Comparison of ENCODE assay signal across 22 cellular contexts in genomic region chr7:983182-984071, GRCh38. TPM values are rescaled to one million over a fixed set of nuclear protein-coding genes. Genes with fewer than 3 reads are reported as not detected.
"Had no signal": no experiment of that assay in that cellular context is flagged by ENCODE, and none has a peak within 500 bp of the region (broad histone marks: within the 10 kb centered on the region; RNA-seq: fewer than 3 reads in every experiment).

No MANE protein-coding gene starts in this region.

- H3K4me3 ChIP-seq: adrenal gland had no signal

- H3K27me3 ChIP-seq: adrenal gland had no signal

- H3K4me3 Mint-ChIP-seq: activated CD4-positive, alpha-beta T cell treated with anti-CD3 and anti-CD28 coated beads, Interleukin-2, amount 10 ng/mL, durations not matched to agents 24 days and 14 days; activated CD8-positive, alpha-beta T cell treated with anti-CD3 and anti-CD28 coated beads, Interleukin-2, amount 10 ng/mL, durations not matched to agents 7 days and 5 days; activated naive CD4-positive, alpha-beta T cell treated with anti-CD3 and anti-CD28 coated beads, Interleukin-2, amount 50 U/mL, for 24 hours; endodermal cell; naive B cell had no signal

- ATAC-seq: activated CD8-positive, alpha-beta T cell treated with anti-CD3 and anti-CD28 coated beads, Interleukin-2, amount 10 ng/mL, durations not matched to agents 7 days and 5 days; left lobe of liver had no signal

- H3K9me3 Mint-ChIP-seq: activated CD4-positive, alpha-beta T cell treated with anti-CD3 and anti-CD28 coated beads, Interleukin-2, amount 10 ng/mL, durations not matched to agents 24 days and 14 days; activated naive CD4-positive, alpha-beta T cell treated with anti-CD3 and anti-CD28 coated beads, Interleukin-2, amount 50 U/mL, for 24 hours; endodermal cell; naive B cell had no signal

- H3K4me1 Mint-ChIP-seq: activated CD4-positive, alpha-beta T cell treated with anti-CD3 and anti-CD28 coated beads, Interleukin-2, amount 10 ng/mL, durations not matched to agents 24 days and 14 days; activated naive CD4-positive, alpha-beta T cell treated with anti-CD3 and anti-CD28 coated beads, Interleukin-2, amount 50 U/mL, for 24 hours; endodermal cell; naive B cell had no signal

- H3K27me3 Mint-ChIP-seq: activated CD4-positive, alpha-beta T cell treated with anti-CD3 and anti-CD28 coated beads, Interleukin-2, amount 10 ng/mL, durations not matched to agents 24 days and 14 days; activated naive CD4-positive, alpha-beta T cell treated with anti-CD3 and anti-CD28 coated beads, Interleukin-2, amount 50 U/mL, for 24 hours had no signal

- H3K36me3 Mint-ChIP-seq: activated naive CD4-positive, alpha-beta T cell treated with anti-CD3 and anti-CD28 coated beads, Interleukin-2, amount 50 U/mL, for 24 hours; naive B cell had no signal

- DNase-seq: activated CD4-positive, alpha-beta T cell treated with anti-CD3 and anti-CD28 coated beads, Interleukin-2, amount 10 ng/mL, durations not matched to agents 24 days and 14 days; activated CD4-positive, CD25-positive, alpha-beta regulatory T cell; activated CD8-positive, alpha-beta memory T cell treated with anti-CD3 and anti-CD28 coated beads, Interleukin-2, amount 50 U/mL, for 4 hours; activated CD8-positive, alpha-beta T cell treated with anti-CD3 and anti-CD28 coated beads, Interleukin-2, amount 10 ng/mL, durations not matched to agents 7 days and 5 days; activated effector memory CD4-positive, alpha-beta T cell treated with anti-CD3 and anti-CD28 coated beads, Interleukin-2, amount 50 U/mL, for 16 hours; activated T-cell treated with anti-CD3 and anti-CD28 coated beads, Interleukin-2, amount 50 U/mL, for 48 hours; adrenal gland; dermis blood vessel endothelial cell; endodermal cell; islet precursor cell; mammary epithelial cell; naive B cell; retina; stimulated activated CD4-positive, alpha-beta T cell treated with anti-CD3 and anti-CD28 coated beads, Interleukin-2, amount 100 ng/mL, for 48 hours; stimulated activated naive CD4-positive, alpha-beta T cell; substantia nigra; T-helper 2 cell; trophoblast cell had no signal

- H3K36me3 ChIP-seq: adrenal gland had no signal

- H3K27ac ChIP-seq: adrenal gland had no signal

- H3K27ac Mint-ChIP-seq: activated CD4-positive, alpha-beta T cell treated with anti-CD3 and anti-CD28 coated beads, Interleukin-2, amount 10 ng/mL, durations not matched to agents 24 days and 14 days; activated CD8-positive, alpha-beta T cell treated with anti-CD3 and anti-CD28 coated beads, Interleukin-2, amount 10 ng/mL, durations not matched to agents 7 days and 5 days; activated naive CD4-positive, alpha-beta T cell treated with anti-CD3 and anti-CD28 coated beads, Interleukin-2, amount 50 U/mL, for 24 hours; endodermal cell had no signal

- H3K9me3 ChIP-seq: adrenal gland had no signal

RNA-seq across cellular contexts. Expression of gene CYP2W1, which starts 0.4 kb away (rescaled TPM):
- total RNA-seq: activated CD4-positive, alpha-beta T cell treated with anti-CD3 and anti-CD28 coated beads, Interleukin-2, amount 10 ng/mL, durations not matched to agents 24 days and 14 days; activated CD8-positive, alpha-beta T cell treated with anti-CD3 and anti-CD28 coated beads, Interleukin-2, amount 10 ng/mL, durations not matched to agents 7 days and 5 days; chondrocyte; dermis blood vessel endothelial cell; endodermal cell; mammary epithelial cell; skeletal muscle tissue had no signal
- polyA plus RNA-seq: mammary epithelial cell had no signal
